20 cellular contexts compared by ENCODE assay signal in genomic region chr6:44349904-44350649, GRCh38. TPM values are rescaled to one million over a fixed set of nuclear protein-coding genes. Genes with fewer than 3 reads are reported as not detected.
DNase-seq lines count a peak whose midpoint lies in the region; ATAC-seq and TF ChIP-seq lines count a peak whose summit lies in the region.
"Had no signal": no experiment of that assay in that cellular context is flagged by ENCODE, and none has a peak within 500 bp of the region (broad histone marks: within the 10 kb centered on the region; RNA-seq: fewer than 3 reads in every experiment).

No MANE protein-coding gene starts in this region.

- no peak overlapping the region for H3K18ac ChIP-seq in trophoblast cell (ENCODE audit: low read length)

- H3K27ac ChIP-seq in GM23338 (ENCODE audit: low read depth) (no peak overlapping the region), trophoblast cell (ENCODE audit: low read depth, low read length) (no peak overlapping the region)
- H3K27ac ChIP-seq: BLaER1 had no signal

- no peak overlapping the region for H2BK5ac ChIP-seq in trophoblast cell (ENCODE audit: low read depth, low read length, poor library complexity)

- H3K27me3 ChIP-seq in GM23338 (ENCODE audit: insufficient read depth), result no peaks in the 10 kb centered on the region
- H3K27me3 ChIP-seq in trophoblast cell (ENCODE audit: insufficient read depth, low read length), result no peaks in the 10 kb centered on the region

- H3K9me3 Mint-ChIP-seq in GM23338, result no peaks in the 10 kb centered on the region
- H3K9me3 Mint-ChIP-seq: CD8-positive, alpha-beta T cell; T-helper 1 cell treated with Interleukin-12 subunit alpha and Interleukin-12 subunit beta and Interleukin-4 antibody, amounts not matched to agents 30 μg/mL and 1 μg/mL, for 36 hours had no signal

- H3K36me3 Mint-ChIP-seq in GM23338 (ENCODE audit: low read depth), result no peaks in the 10 kb centered on the region
- H3K36me3 Mint-ChIP-seq: CD8-positive, alpha-beta T cell had no signal

- no peaks in the 10 kb centered on the region for H3K36me3 ChIP-seq in GM23338 (ENCODE audit: insufficient read depth)
- no peaks in the 10 kb centered on the region for H3K36me3 ChIP-seq in trophoblast cell (ENCODE audit: control insufficient read depth in 1 of 2, insufficient read depth in 2 of 2, low read length in 2 of 2)
- H3K36me3 ChIP-seq: BLaER1 had no signal

- peak overlapping the region; percentile 39; the same call in 1 of the 2 replicates for H3K27ac Mint-ChIP-seq in GM23338
- H3K27ac Mint-ChIP-seq: CD8-positive, alpha-beta T cell; T-helper 1 cell treated with Interleukin-12 subunit alpha and Interleukin-12 subunit beta and Interleukin-4 antibody, amounts not matched to agents 30 μg/mL and 1 μg/mL, for 36 hours had no signal

- DNase-seq in GM23338 (ENCODE audit: low spot score) (peak; percentile 61), RPMI7951 (ENCODE audit: low read depth) (peak; percentile 7), kidney tubule cell (ENCODE audit: low spot score) (peak; percentile 20), trophoblast cell (peak in 1 of 2 donors; percentile 13), GF-D8 (lab: John Stamatoyannopoulos, UW) (no peak)
- DNase-seq: Calu3; CD8-positive, alpha-beta T cell; DMS53; EL; H7; NCI-H1417 treated with DMSO at 0.1 percent for 48 hours; NCI-H1930; PC-3 had no signal

- H3K4me3 ChIP-seq in GM23338, result peak overlapping the region; percentile 25; the same call in 1 of the 2 replicates
- no peak overlapping the region for H3K4me3 ChIP-seq in trophoblast cell (ENCODE audit: low read depth, low read length)
- H3K4me3 ChIP-seq: BLaER1 had no signal

- H3K4me1 Mint-ChIP-seq in GM23338, result peaks cover 13% of the 10 kb centered on the region

- no peak overlapping the region for H3K4ac ChIP-seq in trophoblast cell (ENCODE audit: low read depth, low read length)

- no peaks in the 10 kb centered on the region for H3K79me1 ChIP-seq in trophoblast cell (ENCODE audit: low read length)

- H3F3A ChIP-seq in GM23338 (replicated peaks; ENCODE audit: low read depth), result no peaks in the 10 kb centered on the region

- H3K23ac ChIP-seq in trophoblast cell (ENCODE audit: low read length), result peak overlapping the region; percentile 69

- no peak overlapping the region for H2BK12ac ChIP-seq in trophoblast cell (ENCODE audit: low read length)

- peaks cover 4% of the 10 kb centered on the region for H3K27me3 Mint-ChIP-seq in GM23338 (ENCODE audit: insufficient read depth, low read depth, poor library complexity)

- peaks cover 13% of the 10 kb centered on the region for H3K4me1 ChIP-seq in GM23338 (ENCODE audit: insufficient read depth)
- peaks cover 0 to 3% of the 10 kb centered on the region in 2 experiments for H3K4me1 ChIP-seq in trophoblast cell (ENCODE audit: control insufficient read depth in 1 of 2, insufficient read depth in 2 of 2, low read length in 2 of 2)
- H3K4me1 ChIP-seq: BLaER1 had no signal

- no peaks in the 10 kb centered on the region for H4K20me1 ChIP-seq in GM23338 (replicated peaks; ENCODE audit: insufficient read depth)
- H4K20me1 ChIP-seq: BLaER1 had no signal

- no peak overlapping the region for H4K91ac ChIP-seq in trophoblast cell (ENCODE audit: low read depth, low read length)

- no CpG with 5 or more reads among the region's 6 CpGs for WGBS in trophoblast cell (ENCODE audit: extremely low coverage, insufficient coverage, insufficient read length)

- H2BK120ac ChIP-seq in trophoblast cell (ENCODE audit: insufficient read depth, low read length, poor library complexity), result no peak overlapping the region

- ATAC-seq in GM23338, result peak; percentile 62
- no peak for ATAC-seq in GM18520 (IDR thresholded peaks at IDR 0.05; ENCODE audit: unreplicated experiment)
- ATAC-seq in GM21360 (IDR thresholded peaks at IDR 0.05; ENCODE audit: unreplicated experiment), result no peak
- no peak for ATAC-seq in HG02981 (IDR thresholded peaks at IDR 0.05; ENCODE audit: unreplicated experiment)
- ATAC-seq: CD8-positive, alpha-beta T cell; PC-3 had no signal

- no peak overlapping the region for H3K14ac ChIP-seq in trophoblast cell (ENCODE audit: low read length)

- H2AK5ac ChIP-seq in trophoblast cell (ENCODE audit: low read length), result no peak overlapping the region

- H3K79me2 ChIP-seq in GM23338 (replicated peaks; ENCODE audit: insufficient read depth) (no peaks in the 10 kb centered on the region), trophoblast cell (ENCODE audit: control insufficient read depth, insufficient read depth, low read length, poor library complexity) (no peaks in the 10 kb centered on the region)

- H3K9me3 ChIP-seq in trophoblast cell (ENCODE audit: insufficient read depth, low read depth, low read length), result no peaks in the 10 kb centered on the region
- H3K9me3 ChIP-seq: BLaER1 had no signal

- H4K8ac ChIP-seq in trophoblast cell (ENCODE audit: low read depth, low read length), result no peak overlapping the region

- H3K4me2 ChIP-seq in GM23338 (peak overlapping the region; percentile 69), trophoblast cell (ENCODE audit: low read length) (no peak overlapping the region)
- H3K4me2 ChIP-seq: BLaER1 had no signal

- H2AFZ ChIP-seq in GM23338 (peak overlapping the region; percentile 87), trophoblast cell (ENCODE audit: insufficient read depth, low read length, poor library complexity) (no peak overlapping the region)

- H3K9ac ChIP-seq in trophoblast cell (ENCODE audit: low read length), result no peak overlapping the region
- H3K9ac ChIP-seq: BLaER1 had no signal

- H4K12ac ChIP-seq in trophoblast cell (ENCODE audit: low read depth, low read length), result no peak overlapping the region

- TF ChIP-seq CTCF in GM23338 (conservative IDR thresholded peaks at IDR 0.05; ENCODE audit: low read depth in 2 of 2), result no peak

- no peak overlapping the region for H3K4me3 Mint-ChIP-seq in GM23338
- H3K4me3 Mint-ChIP-seq: CD8-positive, alpha-beta T cell; T-helper 1 cell treated with Interleukin-12 subunit alpha and Interleukin-12 subunit beta and Interleukin-4 antibody, amounts not matched to agents 30 μg/mL and 1 μg/mL, for 36 hours had no signal

- no peaks in the 10 kb centered on the region for H3K9me2 ChIP-seq in GM23338 (ENCODE audit: insufficient read depth)

TF ChIP-seq in GM23338, 12 proteins besides CTCF, POLR2A, EP300 and RAD21:
- no peak for TF ChIP-seq REST (IDR thresholded peaks at IDR 0.05; ENCODE audit: unreplicated experiment)
- no peak for TF ChIP-seq ZNF331 (CRISPR knock-in tag; IDR thresholded peaks at IDR 0.05; ENCODE audit: low read depth)
TF ChIP-seq in GM23338: peak in this region for 0.

RNA-seq across cellular contexts. Expression of gene SPATS1, which starts 7.6 kb away (rescaled TPM):
- total RNA-seq in GM23338 (2014; rRNA removed; shearing (Covaris generic)), result not detected in 2 replicates
- not detected in 2 replicates for polyA plus RNA-seq in GM23338 (2016; fragmentation: Nextera tagmentation; extraction: Ambion mirVana)
- total RNA-seq in RPMI7951 (2014; rRNA removed; shearing (Covaris generic)), result not detected in 2 replicates
- polyA plus RNA-seq in trophoblast cell (2013), result not detected in 2 replicates
- total RNA-seq: A673; Calu3; CD8-positive, alpha-beta T cell; H7; MCF 10A; PC-3 had no signal

RNA-seq across cellular contexts. Expression of gene AARS2, which starts 36.9 kb away (rescaled TPM):
- total RNA-seq in GM23338 (2014; rRNA removed; shearing (Covaris generic)), result 19.8 and 23.2 TPM in 2 replicates
- polyA plus RNA-seq in GM23338 (2016; fragmentation: Nextera tagmentation; extraction: Ambion mirVana), result 5.5 and 6.5 TPM in 2 replicates
- total RNA-seq in RPMI7951 (2014; rRNA removed; shearing (Covaris generic)), result 7.1 and 11.5 TPM in 2 replicates
- 7.1 and 7.3 TPM in 2 replicates for polyA plus RNA-seq in trophoblast cell (2013)

RNA-seq across cellular contexts. Expression of gene CDC5L, which starts 37.4 kb away (rescaled TPM):
- total RNA-seq in GM23338 (2014; rRNA removed; shearing (Covaris generic)), result 28.1 and 32.5 TPM in 2 replicates
- 24.6 and 27.0 TPM in 2 replicates for polyA plus RNA-seq in GM23338 (2016; fragmentation: Nextera tagmentation; extraction: Ambion mirVana)
- total RNA-seq in RPMI7951 (2014; rRNA removed; shearing (Covaris generic)), result 26.1 and 33.6 TPM in 2 replicates
- 18.6 and 19.1 TPM in 2 replicates for polyA plus RNA-seq in trophoblast cell (2013)
